ENCODE assay signal across 1 cellular context in the genomic region with DNA sequence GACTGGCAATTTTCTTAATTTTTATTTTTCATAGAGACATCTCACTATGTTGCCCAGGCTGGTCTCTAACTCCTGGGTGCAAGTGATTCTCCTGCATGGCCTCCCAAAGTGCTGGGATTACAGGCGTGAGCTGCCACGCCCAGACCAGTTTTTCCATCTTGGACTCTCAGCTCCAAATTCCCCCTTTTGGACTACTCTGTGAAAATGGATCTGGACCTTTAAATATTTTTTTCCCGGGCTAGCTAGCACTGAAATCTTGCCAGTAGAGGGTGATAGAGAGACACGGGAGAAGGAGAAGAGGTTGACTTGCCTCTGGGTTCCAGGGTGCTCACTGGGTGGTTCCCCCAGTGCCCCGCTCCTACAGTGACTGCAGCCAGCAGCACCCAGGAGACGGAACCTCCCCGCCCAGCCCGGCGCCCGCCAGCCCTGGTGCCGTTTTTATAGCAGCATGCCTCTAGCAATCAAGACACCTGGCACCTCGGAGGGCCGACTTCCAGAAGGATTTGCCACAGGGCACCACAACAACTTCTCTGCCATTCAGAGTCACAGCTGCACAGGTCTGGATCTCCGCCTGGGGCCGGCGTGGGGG.
A peak's percentile ranks its signal among the peaks of the same experiment; 100 is the strongest.
TF ChIP-seq lines count a peak whose summit lies in the region.

No MANE protein-coding gene starts in this region.

TF ChIP-seq in HepG2, 621 proteins besides CTCF, POLR2A, EP300 and RAD21 (continued from another document):
- TF ChIP-seq SMC3 (IDR thresholded peaks at IDR 0.05; ENCODE audit: low read length) (peak; percentile 87), GATAD2A (CRISPR knock-in tag; IDR thresholded peaks at IDR 0.05) (0 out of 2 replicates have a peak, but pooled peaks have one; percentile 23), CCDC6 (CRISPR knock-in tag; IDR thresholded peaks at IDR 0.05) (0 out of 2 replicates have a peak, but pooled peaks have one; percentile 37), KDM2A (CRISPR knock-in tag; IDR thresholded peaks at IDR 0.05; ENCODE audit: borderline replicate concordance, low read depth) (peak; percentile 24; the same call in 1 of the 2 replicates), ZNF124 (CRISPR knock-in tag; IDR thresholded peaks at IDR 0.05) (0 out of 2 replicates have a peak, but pooled peaks have one; percentile 33)
- TF ChIP-seq, protein P1, sequence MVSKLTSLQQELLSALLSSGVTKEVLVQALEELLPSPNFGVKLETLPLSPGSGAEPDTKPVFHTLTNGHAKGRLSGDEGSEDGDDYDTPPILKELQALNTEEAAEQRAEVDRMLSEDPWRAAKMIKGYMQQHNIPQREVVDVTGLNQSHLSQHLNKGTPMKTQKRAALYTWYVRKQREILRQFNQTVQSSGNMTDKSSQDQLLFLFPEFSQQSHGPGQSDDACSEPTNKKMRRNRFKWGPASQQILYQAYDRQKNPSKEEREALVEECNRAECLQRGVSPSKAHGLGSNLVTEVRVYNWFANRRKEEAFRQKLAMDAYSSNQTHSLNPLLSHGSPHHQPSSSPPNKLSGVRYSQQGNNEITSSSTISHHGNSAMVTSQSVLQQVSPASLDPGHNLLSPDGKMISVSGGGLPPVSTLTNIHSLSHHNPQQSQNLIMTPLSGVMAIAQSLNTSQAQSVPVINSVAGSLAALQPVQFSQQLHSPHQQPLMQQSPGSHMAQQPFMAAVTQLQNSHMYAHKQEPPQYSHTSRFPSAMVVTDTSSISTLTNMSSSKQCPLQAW (CRISPR knock-in tag; IDR thresholded peaks at IDR 0.05): 0 out of 2 replicates have a peak, but pooled peaks have one; percentile 23
- TF ChIP-seq, protein P2, sequence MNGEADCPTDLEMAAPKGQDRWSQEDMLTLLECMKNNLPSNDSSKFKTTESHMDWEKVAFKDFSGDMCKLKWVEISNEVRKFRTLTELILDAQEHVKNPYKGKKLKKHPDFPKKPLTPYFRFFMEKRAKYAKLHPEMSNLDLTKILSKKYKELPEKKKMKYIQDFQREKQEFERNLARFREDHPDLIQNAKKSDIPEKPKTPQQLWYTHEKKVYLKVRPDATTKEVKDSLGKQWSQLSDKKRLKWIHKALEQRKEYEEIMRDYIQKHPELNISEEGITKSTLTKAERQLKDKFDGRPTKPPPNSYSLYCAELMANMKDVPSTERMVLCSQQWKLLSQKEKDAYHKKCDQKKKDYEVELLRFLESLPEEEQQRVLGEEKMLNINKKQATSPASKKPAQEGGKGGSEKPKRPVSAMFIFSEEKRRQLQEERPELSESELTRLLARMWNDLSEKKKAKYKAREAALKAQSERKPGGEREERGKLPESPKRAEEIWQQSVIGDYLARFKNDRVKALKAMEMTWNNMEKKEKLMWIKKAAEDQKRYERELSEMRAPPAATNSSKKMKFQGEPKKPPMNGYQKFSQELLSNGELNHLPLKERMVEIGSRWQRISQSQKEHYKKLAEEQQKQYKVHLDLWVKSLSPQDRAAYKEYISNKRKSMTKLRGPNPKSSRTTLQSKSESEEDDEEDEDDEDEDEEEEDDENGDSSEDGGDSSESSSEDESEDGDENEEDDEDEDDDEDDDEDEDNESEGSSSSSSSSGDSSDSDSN (CRISPR knock-in tag; IDR thresholded peaks at IDR 0.05): peak; percentile 33; the same call in 1 of the 2 replicates
